In the genomic region with DNA sequence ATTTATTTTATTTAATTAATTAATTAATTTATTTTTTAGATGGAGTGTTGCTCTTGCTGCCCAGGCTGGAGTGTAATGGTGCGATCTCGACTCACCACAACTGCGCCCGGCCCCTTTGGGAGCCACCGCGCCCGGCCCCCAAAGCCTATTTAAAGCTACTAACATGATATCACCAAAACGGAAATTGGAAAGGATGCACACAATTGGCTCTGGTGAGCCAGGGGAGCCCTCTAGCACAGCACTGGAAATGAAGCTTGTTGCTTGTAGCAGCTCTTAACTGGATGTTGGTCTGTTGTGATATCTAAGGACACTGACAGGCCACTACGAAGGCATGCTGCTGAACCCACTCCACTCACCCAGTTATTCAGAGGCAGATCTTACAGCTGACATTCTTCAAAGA, we compare ENCODE assay signal across 25 cellular contexts.
DNase-seq lines count a peak whose midpoint lies in the region; ATAC-seq and TF ChIP-seq lines count a peak whose summit lies in the region.
"Had no signal": no experiment of that assay in that cellular context is flagged by ENCODE, and none has a peak within 500 bp of the region (broad histone marks: within the 10 kb centered on the region; RNA-seq: fewer than 3 reads in every experiment).

No MANE protein-coding gene starts in this region.

- no peak overlapping the region for H3K4me2 ChIP-seq in smooth muscle cell

- no peaks in the 10 kb centered on the region for H3K27me3 Mint-ChIP-seq in WTC11 (ENCODE audit: low read depth)
- peaks cover under 1% of the 10 kb centered on the region for H3K27me3 Mint-ChIP-seq in activated CD4-positive, alpha-beta T cell treated with anti-CD3 and anti-CD28 coated beads for 36 hours
- peaks cover 5% of the 10 kb centered on the region for H3K27me3 Mint-ChIP-seq in stimulated activated naive CD8-positive, alpha-beta T cell treated with anti-CD3 and anti-CD28 coated beads, Interleukin-15, amount 100 ng/mL, for 72 hours
- H3K27me3 Mint-ChIP-seq: CD4-positive, CD25-positive, alpha-beta regulatory T cell had no signal

- no peaks in the 10 kb centered on the region for H3K27me3 ChIP-seq in smooth muscle cell (ENCODE audit: low read depth)
- H3K27me3 ChIP-seq: MG63, SJCRH30 had no signal

- H3K36me3 Mint-ChIP-seq in WTC11: no peaks in the 10 kb centered on the region
- H3K36me3 Mint-ChIP-seq in activated CD4-positive, alpha-beta T cell treated with anti-CD3 and anti-CD28 coated beads for 36 hours (ENCODE audit: low read depth): no peaks in the 10 kb centered on the region
- H3K36me3 Mint-ChIP-seq: CD4-positive, CD25-positive, alpha-beta regulatory T cell; T-cell had no signal

- POLR2A ChIA-PET in WTC11 (lab: Charles Lee): interaction anchor here (1.1 kb wide), 1 partner anchor 9 kb away, joined by 3 read pairs; no protein-coding TSS in a partner anchor
- POLR2A ChIA-PET in activated CD4-positive, alpha-beta T cell treated with anti-CD3 and anti-CD28 coated beads for 36 hours (lab: Charles Lee): interaction anchor here (0.6 kb wide), 1 partner anchor 14 kb away, joined by 6 read pairs; no protein-coding TSS in a partner anchor

- no peak for ATAC-seq in WTC11
- ATAC-seq in activated CD4-positive, alpha-beta T cell treated with anti-CD3 and anti-CD28 coated beads for 36 hours: no peak
- no peak for ATAC-seq in stimulated activated naive CD8-positive, alpha-beta T cell treated with anti-CD3 and anti-CD28 coated beads, Interleukin-15, amount 100 ng/mL, for 72 hours
- ATAC-seq: Right ventricle myocardium inferior, SK-N-SH treated with all-trans-retinoic acid at 6 μM for 48 hours, T-cell had no signal

- no peak overlapping the region for H2AFZ ChIP-seq in smooth muscle cell (ENCODE audit: low read depth)

- H3K9ac ChIP-seq in smooth muscle cell (ENCODE audit: low read depth): no peak overlapping the region

- intact Hi-C loops in activated CD4-positive, alpha-beta T cell treated with anti-CD3 and anti-CD28 coated beads for 36 hours (cut with DNase I, micrococcal nuclease): no loop called here

- H3K27ac Mint-ChIP-seq in WTC11: peak overlapping the region; percentile 55; the same call in 1 of the 2 replicates
- H3K27ac Mint-ChIP-seq in activated CD4-positive, alpha-beta T cell treated with anti-CD3 and anti-CD28 coated beads for 36 hours: no peak overlapping the region
- H3K27ac Mint-ChIP-seq in stimulated activated naive CD8-positive, alpha-beta T cell treated with anti-CD3 and anti-CD28 coated beads, Interleukin-15, amount 100 ng/mL, for 72 hours: no peak overlapping the region
- H3K27ac Mint-ChIP-seq: CD4-positive, CD25-positive, alpha-beta regulatory T cell; T-cell had no signal

- CTCF ChIA-PET in WTC11 (lab: Charles Lee): interaction anchor here (1.0 to 2.9 kb wide), 7 partner anchors 8 to 60 kb away, joined by 3 to 13 read pairs (median 7); no protein-coding TSS in a partner anchor
- CTCF ChIA-PET in activated CD4-positive, alpha-beta T cell treated with anti-CD3 and anti-CD28 coated beads for 36 hours (lab: Charles Lee): interaction anchor here (0.5 to 1.1 kb wide), 4 partner anchors 26 to 1349 kb away, joined by 3 to 4 read pairs (median 4); no protein-coding TSS in a partner anchor

- no peaks in the 10 kb centered on the region for H3K9me3 Mint-ChIP-seq in WTC11
- H3K9me3 Mint-ChIP-seq in activated CD4-positive, alpha-beta T cell treated with anti-CD3 and anti-CD28 coated beads for 36 hours (ENCODE audit: low read depth): no peaks in the 10 kb centered on the region
- H3K9me3 Mint-ChIP-seq in stimulated activated naive CD8-positive, alpha-beta T cell treated with anti-CD3 and anti-CD28 coated beads, Interleukin-15, amount 100 ng/mL, for 72 hours: no peaks in the 10 kb centered on the region
- H3K9me3 Mint-ChIP-seq: CD4-positive, CD25-positive, alpha-beta regulatory T cell; T-cell had no signal

- peaks cover 89% of the 10 kb centered on the region for H3K4me1 Mint-ChIP-seq in WTC11
- H3K4me1 Mint-ChIP-seq in activated CD4-positive, alpha-beta T cell treated with anti-CD3 and anti-CD28 coated beads for 36 hours: no peaks in the 10 kb centered on the region
- no peaks in the 10 kb centered on the region for H3K4me1 Mint-ChIP-seq in stimulated activated naive CD8-positive, alpha-beta T cell treated with anti-CD3 and anti-CD28 coated beads, Interleukin-15, amount 100 ng/mL, for 72 hours
- H3K4me1 Mint-ChIP-seq: CD4-positive, CD25-positive, alpha-beta regulatory T cell; T-cell had no signal

- H3K4me1 ChIP-seq in smooth muscle cell (ENCODE audit: low read depth): peaks cover 29% of the 10 kb centered on the region
- H3K4me1 ChIP-seq: BE2C, SJCRH30 had no signal

- WGBS in smooth muscle cell (ENCODE audit: low lambda C conversion rate): 93% methylated on average over 9 of the region's 9 CpGs

- peaks cover 85% of the 10 kb centered on the region for H3K79me2 ChIP-seq in smooth muscle cell (ENCODE audit: low read depth)

- no peaks in the 10 kb centered on the region for H3K9me3 ChIP-seq in smooth muscle cell (replicated peaks; ENCODE audit: low read depth)
- H3K9me3 ChIP-seq: BE2C, MG63 had no signal

- no peak overlapping the region for H3K4me3 ChIP-seq in smooth muscle cell
- H3K4me3 ChIP-seq: MG63, SJCRH30 had no signal

- H3F3A ChIP-seq in smooth muscle cell (ENCODE audit: low read depth): peaks cover 24% of the 10 kb centered on the region

- DNase-seq in NOMO-1 treated with DMSO at 0.1 percent for 48 hours (lab: John Stamatoyannopoulos, UW; ENCODE audit: unreplicated experiment) (peak; percentile 21), NOMO-1 (lab: John Stamatoyannopoulos, UW; ENCODE audit: unreplicated experiment in 2 of 2) (no peak), WTC11 (ENCODE audit: low spot score) (no peak), islet precursor cell (peak; percentile 37), smooth muscle cell (lab: John Stamatoyannopoulos, UW; ENCODE audit: unreplicated experiment) (no peak), NCI-H187 treated with DMSO at 0.1 percent for 48 hours (lab: John Stamatoyannopoulos, UW) (no peak)
- DNase-seq in activated CD4-positive, alpha-beta T cell treated with anti-CD3 and anti-CD28 coated beads for 36 hours: no peak
- no peak for DNase-seq in stimulated activated naive CD8-positive, alpha-beta T cell treated with anti-CD3 and anti-CD28 coated beads, Interleukin-15, amount 100 ng/mL, for 72 hours
- DNase-seq: ACHN; BE2C; CD4-positive, CD25-positive, alpha-beta regulatory T cell; DMS153; H7; KG1; MG63; NCI-H1092 treated with DMSO at 0.1 percent for 48 hours; NCI-H1436 treated with DMSO at 0.1 percent for 48 hours; NCI-H1930; NCI-H2107; NCI-H526 treated with DMSO at 0.1 percent for 48 hours; SJCRH30; T-cell had no signal

- no peak overlapping the region for H3K4me3 Mint-ChIP-seq in WTC11
- no peak overlapping the region for H3K4me3 Mint-ChIP-seq in activated CD4-positive, alpha-beta T cell treated with anti-CD3 and anti-CD28 coated beads for 36 hours
- H3K4me3 Mint-ChIP-seq in stimulated activated naive CD8-positive, alpha-beta T cell treated with anti-CD3 and anti-CD28 coated beads, Interleukin-15, amount 100 ng/mL, for 72 hours: no peak overlapping the region
- H3K4me3 Mint-ChIP-seq: CD4-positive, CD25-positive, alpha-beta regulatory T cell; T-cell had no signal

- peak overlapping the region; percentile 7 for H3K27ac ChIP-seq in smooth muscle cell (ENCODE audit: low read depth)
- H3K27ac ChIP-seq: 22Rv1, SJCRH30 had no signal

- peaks cover 99% of the 10 kb centered on the region for H4K20me1 ChIP-seq in smooth muscle cell (ENCODE audit: low read depth)

- H3K36me3 ChIP-seq in smooth muscle cell (ENCODE audit: low read depth): no peaks in the 10 kb centered on the region
- H3K36me3 ChIP-seq: BE2C, SJCRH30 had no signal

- TF ChIP-seq CTCF in WTC11 (IDR thresholded peaks at IDR 0.05) (no peak), smooth muscle cell (IDR thresholded peaks at IDR 0.05; ENCODE audit: borderline replicate concordance, insufficient read depth, poor library complexity, severe bottlenecking) (no peak)

TF ChIP-seq in WTC11, 78 proteins besides CTCF, POLR2A, EP300 and RAD21:
- TF ChIP-seq, protein P1, sequence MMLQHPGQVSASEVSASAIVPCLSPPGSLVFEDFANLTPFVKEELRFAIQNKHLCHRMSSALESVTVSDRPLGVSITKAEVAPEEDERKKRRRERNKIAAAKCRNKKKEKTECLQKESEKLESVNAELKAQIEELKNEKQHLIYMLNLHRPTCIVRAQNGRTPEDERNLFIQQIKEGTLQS (CRISPR knock-in tag; conservative IDR thresholded peaks at IDR 0.05): no peak

Comparison
In these comparisons a context has a peak if more than half of its experiments do, and no peak if none do; other contexts are left out.
1. DNase-seq: peak in NOMO-1 treated with DMSO at 0.1 percent for 48 hours (single experiment) and islet precursor cell (single experiment); none in NOMO-1 (0 of 2), WTC11 (single experiment), smooth muscle cell (single experiment), activated CD4-positive, alpha-beta T cell treated with anti-CD3 and anti-CD28 coated beads for 36 hours (single experiment), NCI-H187 treated with DMSO at 0.1 percent for 48 hours (single experiment) and stimulated activated naive CD8-positive, alpha-beta T cell treated with anti-CD3 and anti-CD28 coated beads, Interleukin-15, amount 100 ng/mL, for 72 hours (0 of 2).